In genomic region chr12:121229879-121230537, GRCh38 we compare ENCODE assay signal across 8 cellular contexts. TPM values are rescaled to one million over a fixed set of nuclear protein-coding genes. Genes with fewer than 3 reads are reported as not detected.
DNase-seq lines count a peak whose midpoint lies in the region; TF ChIP-seq lines count a peak whose summit lies in the region.
"Not testable (repeated sequence)": the region's sequence is repeated elsewhere in the genome, so short reads cannot be mapped to it uniquely, and the experiment has no call there.

No MANE protein-coding gene starts in this region.

- H3K4me3 ChIP-seq in GM12875 (ENCODE audit: low read depth, low read length); dorsolateral prefrontal cortex: not testable (repeated sequence)

- not testable (repeated sequence) for H3K27me3 ChIP-seq in dorsolateral prefrontal cortex

- DNase-seq in A172 (ENCODE audit: low spot score) (peak; percentile 59), NCI-H1105 treated with DMSO at 0.1 percent for 48 hours (lab: John Stamatoyannopoulos, UW) (peak; percentile 12), SHP77 treated with DMSO at 0.1 percent for 48 hours (lab: John Stamatoyannopoulos, UW) (peak; percentile 78), activated T-cell treated with anti-CD3 and anti-CD28 coated beads for 4 hours (peak; percentile 44), dorsolateral prefrontal cortex (peak in 9 of 10 donors; percentile 55 to 87 (median 69)), iris pigment epithelial cell (ENCODE audit: low read depth) (peak; percentile 73), renal cortical epithelial cell (ENCODE audit: low read depth) (peak; percentile 62)

- peak overlapping the region in 34 of 59 donors; percentile 2 to 76 (median 30) for H3K27ac ChIP-seq in dorsolateral prefrontal cortex

- intact Hi-C loops in dorsolateral prefrontal cortex (cut with DNase I) = loop anchor here in 1 of 2 donors (5.0 kb wide), 1 partner anchor 168 kb away; no protein-coding TSS in a partner anchor

- TF ChIP-seq CTCF in GM12875 (IDR thresholded peaks at IDR 0.05; ENCODE audit: borderline replicate concordance, insufficient read depth, low read depth, low read length) = peak; percentile 79
- peak; percentile 61 to 94 (median 86) for TF ChIP-seq CTCF in dorsolateral prefrontal cortex (IDR thresholded peaks at IDR 0.05 in 54 of 56, conservative IDR thresholded peaks at IDR 0.05 in 2 of 56; ENCODE audit: low read depth in 1 of 56, partially characterized antibody in 56 of 56)

RNA-seq across cellular contexts. Expression of gene P2RX4, which starts 20.1 kb away (rescaled TPM):
- 16.2 and 23.7 TPM in 2 replicates for total RNA-seq in A172 (2014; rRNA removed; shearing (Covaris generic))
- total RNA-seq in dorsolateral prefrontal cortex (10 to 100 TPM in 98 of 120 experiments, 1 to 10 TPM in 22; 7.6 to 21.4 (median 12.6) TPM), renal cortical epithelial cell (22.3 and 65.1 TPM in 2 replicates)

Comparison
In these comparisons a context has a peak if more than half of its experiments do, and no peak if none do; other contexts are left out.
1. DNase-seq: peak in every context shown above with its lines; median percentile 78 in SHP77 treated with DMSO at 0.1 percent for 48 hours; 73 in iris pigment epithelial cell; 69 in dorsolateral prefrontal cortex; 62 in renal cortical epithelial cell; 59 in A172; 44 in activated T-cell treated with anti-CD3 and anti-CD28 coated beads for 4 hours; 12 in NCI-H1105 treated with DMSO at 0.1 percent for 48 hours.